In the genomic region with DNA sequence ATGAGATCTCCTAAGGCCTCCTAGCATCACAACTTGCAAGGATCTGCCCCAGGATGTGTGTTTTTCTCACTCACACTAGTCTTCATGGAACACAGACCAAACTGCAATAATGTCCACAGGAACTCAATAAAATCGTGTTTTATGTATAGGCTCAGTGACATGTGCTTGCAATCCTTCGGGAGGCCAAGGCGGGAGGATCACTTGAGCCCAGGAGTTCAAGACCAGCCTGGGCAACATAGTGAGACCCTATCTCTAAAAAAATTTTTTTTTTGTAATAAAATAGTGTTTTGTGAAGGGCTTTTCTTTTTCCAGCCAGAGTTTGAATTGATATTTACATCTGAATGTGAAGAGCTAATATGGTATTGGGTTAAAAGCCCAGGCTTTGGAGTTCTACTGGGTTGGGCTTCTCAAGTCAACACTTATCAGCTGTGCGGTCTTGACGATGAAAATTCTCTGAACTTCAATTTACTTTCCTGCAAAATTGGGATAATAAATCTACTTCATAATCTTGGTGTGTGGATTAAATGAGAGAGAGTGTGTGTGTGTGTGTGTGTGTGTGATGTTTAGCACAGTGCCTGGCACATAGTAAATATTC, we compare ENCODE assay signal across 29 cellular contexts.
"Had no signal": no experiment of that assay in that cellular context is flagged by ENCODE, and none has a peak within 500 bp of the region (broad histone marks: within the 10 kb centered on the region; RNA-seq: fewer than 3 reads in every experiment).

No MANE protein-coding gene starts in this region.

- H3K4me3 Mint-ChIP-seq: naive thymus-derived CD8-positive, alpha-beta T cell; nephron; neural crest cell; stimulated activated memory B cell treated with anti-CD40 and anti-IgM and Interleukin-4, amounts not matched to agents 10 μg/mL and 1 μg/mL and 100 μg/mL, for 72 hours; stimulated activated naive CD8-positive, alpha-beta T cell treated with anti-CD3 and anti-CD28 coated beads, Interleukin-15, amount 100 ng/mL, for 72 hours; type B pancreatic cell had no signal

- H3K4me1 Mint-ChIP-seq: naive thymus-derived CD8-positive, alpha-beta T cell; stimulated activated memory B cell treated with anti-CD40 and anti-IgM and Interleukin-4, amounts not matched to agents 10 μg/mL and 1 μg/mL and 100 μg/mL, for 72 hours; stimulated activated naive CD8-positive, alpha-beta T cell treated with anti-CD3 and anti-CD28 coated beads, Interleukin-15, amount 100 ng/mL, for 72 hours had no signal

- ATAC-seq: left cardiac atrium; left lobe of liver; left ventricle myocardium superior; lower lobe of right lung; mucosa of descending colon; naive thymus-derived CD8-positive, alpha-beta T cell; right lobe of liver; stimulated activated memory B cell treated with anti-CD40 and anti-IgM and Interleukin-4, amounts not matched to agents 10 μg/mL and 1 μg/mL and 100 μg/mL, for 72 hours; stimulated activated naive CD8-positive, alpha-beta T cell treated with anti-CD3 and anti-CD28 coated beads, Interleukin-15, amount 100 ng/mL, for 72 hours had no signal

- H3K79me2 ChIP-seq: hepatocyte had no signal

- H3K4me2 ChIP-seq: hepatocyte, smooth muscle cell had no signal

- H3K36me3 Mint-ChIP-seq: naive thymus-derived CD8-positive, alpha-beta T cell; stimulated activated memory B cell treated with anti-CD40 and anti-IgM and Interleukin-4, amounts not matched to agents 10 μg/mL and 1 μg/mL and 100 μg/mL, for 72 hours; type B pancreatic cell had no signal

- H3K27me3 ChIP-seq: hepatocyte, ovary, right atrium auricular region, right lobe of liver, tibial nerve, uterus had no signal

- H3K4me1 ChIP-seq: lower lobe of right lung, right atrium auricular region, uterus had no signal

- H2AFZ ChIP-seq: hepatocyte had no signal

- H3K9me3 Mint-ChIP-seq: naive thymus-derived CD8-positive, alpha-beta T cell; nephron; neural crest cell; stimulated activated naive CD8-positive, alpha-beta T cell treated with anti-CD3 and anti-CD28 coated beads, Interleukin-15, amount 100 ng/mL, for 72 hours; type B pancreatic cell had no signal

- H3K27ac ChIP-seq: hepatocyte, lower lobe of right lung, neutrophil, ovary, right atrium auricular region, right lobe of liver, uterus had no signal

- H3K27ac Mint-ChIP-seq: nephron; stimulated activated memory B cell treated with anti-CD40 and anti-IgM and Interleukin-4, amounts not matched to agents 10 μg/mL and 1 μg/mL and 100 μg/mL, for 72 hours; stimulated activated naive CD8-positive, alpha-beta T cell treated with anti-CD3 and anti-CD28 coated beads, Interleukin-15, amount 100 ng/mL, for 72 hours; type B pancreatic cell had no signal

- H3K4me3 ChIP-seq: hepatocyte, lower lobe of right lung, mucosa of descending colon, ovary, right atrium auricular region, right lobe of liver, smooth muscle cell, tibial nerve, uterus had no signal

- H3K27me3 Mint-ChIP-seq: progenitor cell of endocrine pancreas had no signal

- H3K36me3 ChIP-seq: lower lobe of right lung, neutrophil, ovary, right atrium auricular region, right lobe of liver, tibial nerve, uterus had no signal

- DNase-seq: kidney glomerular epithelial cell; left cardiac atrium; left ventricle myocardium superior; lower lobe of right lung; mammary epithelial cell; midbrain; mucosa of descending colon; naive thymus-derived CD8-positive, alpha-beta T cell; ovary; right lobe of liver; stimulated activated CD4-positive, alpha-beta T cell treated with anti-CD3 and anti-CD28 coated beads, Interleukin-1b, Interleukin-23, amount 100 ng/mL, for 48 hours; stimulated activated CD4-positive, alpha-beta T cell treated with anti-CD3 and anti-CD28 coated beads, Interleukin-2, amount 100 ng/mL, for 48 hours; stimulated activated CD4-positive, alpha-beta T cell treated with anti-CD3 and anti-CD28 coated beads, Interleukin-4, amount 100 ng/mL, for 4 hours; stimulated activated CD8-positive, alpha-beta memory T cell treated with anti-CD3 and anti-CD28 coated beads, Interleukin-4, amount 100 ng/mL, for 48 hours; stimulated activated naive CD4-positive, alpha-beta T cell treated with Interleukin-2 at 50 U/mL for 16 hours; stimulated activated naive CD8-positive, alpha-beta T cell treated with anti-CD3 and anti-CD28 coated beads, Interleukin-15, amount 100 ng/mL, for 72 hours; substantia nigra; uterus had no signal

- H3K9me3 ChIP-seq: lower lobe of right lung, mucosa of descending colon, neutrophil, ovary, right atrium auricular region, right lobe of liver, tibial nerve, uterus had no signal
